22 cellular contexts compared by ENCODE assay signal in the genomic region with DNA sequence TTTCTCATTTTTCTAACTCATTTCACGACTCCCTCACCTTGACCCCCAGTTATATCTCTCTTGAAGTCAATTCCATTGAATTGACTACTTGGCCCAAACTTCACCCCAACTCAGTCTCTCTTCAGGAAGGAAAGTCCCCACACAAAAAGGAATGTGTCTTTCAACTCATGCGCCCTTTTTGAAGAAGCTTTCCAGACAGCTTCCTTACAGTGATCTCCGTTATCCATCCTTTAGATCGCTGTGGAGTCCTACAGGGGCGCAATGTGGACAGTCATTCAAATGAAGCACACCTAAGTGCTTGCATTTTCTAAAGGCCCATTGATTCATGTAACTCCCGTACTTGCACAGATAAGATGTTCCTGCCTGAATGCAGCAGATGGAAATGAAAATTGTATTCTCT.
DNase-seq lines count a peak whose midpoint lies in the region; ATAC-seq, FAIRE-seq and TF ChIP-seq lines count a peak whose summit lies in the region.
"Had no signal": no experiment of that assay in that cellular context is flagged by ENCODE, and none has a peak within 500 bp of the region (broad histone marks: within the 10 kb centered on the region; RNA-seq: fewer than 3 reads in every experiment).

No MANE protein-coding gene starts in this region.

- peaks cover 100% of the 10 kb centered on the region for H3K27me3 ChIP-seq in GM23338 (ENCODE audit: insufficient read depth)
- peaks cover 10 to 20% of the 10 kb centered on the region in 2 experiments for H3K27me3 ChIP-seq in K562 (ENCODE audit: control insufficient read depth in 2 of 2, insufficient read depth in 2 of 2, low read length in 2 of 2)
- H3K27me3 ChIP-seq in PC-9 (ENCODE audit: insufficient read depth, low read depth), result peaks cover 36% of the 10 kb centered on the region
- H3K27me3 ChIP-seq: BLaER1 treated with 17β-estradiol and CSF1 and Interleukin-3, amounts not matched to agents 10 nM and 100 nM had no signal

- no peaks in the 10 kb centered on the region for H3K9me2 ChIP-seq in GM23338 (ENCODE audit: insufficient read depth)
- H3K9me2 ChIP-seq in PC-9 (ENCODE audit: insufficient read depth), result no peaks in the 10 kb centered on the region

- H3K4me3 Mint-ChIP-seq in GM23338, result peak overlapping the region; percentile 8; the same call in 2 of the 3 replicates
- no peak overlapping the region for H3K4me3 Mint-ChIP-seq in MCF 10A (ENCODE audit: unreplicated experiment)
- H3K4me3 Mint-ChIP-seq: B cell; CD4-positive, alpha-beta T cell; CD8-positive, alpha-beta T cell had no signal

- TF ChIP-seq CTCF in GM23338 (conservative IDR thresholded peaks at IDR 0.05; ENCODE audit: low read depth in 2 of 2), result no peak
- TF ChIP-seq CTCF in K562 (IDR thresholded peaks at IDR 0.05 in 2 of 3, conservative IDR thresholded peaks at IDR 0.05 in 1 of 3; ENCODE audit: insufficient read depth in 2 of 3, low read depth in 1 of 3, low read length in 3 of 3), result no peak
- TF ChIP-seq CTCF in PC-9 (conservative IDR thresholded peaks at IDR 0.05), result no peak
- no peak for TF ChIP-seq CTCF in MCF 10A (IDR thresholded peaks at IDR 0.05; ENCODE audit: unreplicated experiment)

- H3K79me2 ChIP-seq in GM23338 (replicated peaks; ENCODE audit: insufficient read depth), result no peaks in the 10 kb centered on the region
- no peaks in the 10 kb centered on the region for H3K79me2 ChIP-seq in K562 (ENCODE audit: control insufficient read depth, insufficient read depth, low read length)
- H3K79me2 ChIP-seq in PC-9 (ENCODE audit: low read depth), result no peaks in the 10 kb centered on the region

- no peaks in the 10 kb centered on the region for H3K9me3 ChIP-seq in K562 (replicated peaks; ENCODE audit: control insufficient read depth, insufficient read depth, low read depth, low read length)
- no peaks in the 10 kb centered on the region for H3K9me3 ChIP-seq in PC-9 (ENCODE audit: insufficient read depth, low read depth)
- H3K9me3 ChIP-seq: A549; BLaER1 treated with 17β-estradiol and CSF1 and Interleukin-3, amounts not matched to agents 10 nM and 100 nM; Caco-2 had no signal

- peaks cover 7% of the 10 kb centered on the region; the same call in 1 of the 3 replicates for H3K9me3 Mint-ChIP-seq in GM23338
- H3K9me3 Mint-ChIP-seq in MCF 10A (ENCODE audit: unreplicated experiment), result no peaks in the 10 kb centered on the region
- H3K9me3 Mint-ChIP-seq: CD4-positive, alpha-beta T cell; CD8-positive, alpha-beta T cell had no signal

- H3K9ac ChIP-seq in K562 (ENCODE audit: insufficient read depth in 1 of 2, low read depth in 2 of 2, low read length in 2 of 2), result no peak overlapping the region
- H3K9ac ChIP-seq: BLaER1 treated with 17β-estradiol and CSF1 and Interleukin-3, amounts not matched to agents 10 nM and 100 nM had no signal

- H3K36me3 ChIP-seq in GM23338 (ENCODE audit: insufficient read depth) (no peaks in the 10 kb centered on the region), K562 (ENCODE audit: control insufficient read depth, insufficient read depth, low read length) (no peaks in the 10 kb centered on the region), PC-9 (ENCODE audit: low read depth) (no peaks in the 10 kb centered on the region)
- H3K36me3 ChIP-seq: BLaER1 treated with 17β-estradiol and CSF1 and Interleukin-3, amounts not matched to agents 10 nM and 100 nM had no signal

- H3K27ac ChIP-seq in GM23338 (ENCODE audit: low read depth), result no peak overlapping the region
- no peak overlapping the region for H3K27ac ChIP-seq in K562 (ENCODE audit: extremely low read depth, low read depth, low read length)
- no peak overlapping the region for H3K27ac ChIP-seq in PC-9
- H3K27ac ChIP-seq: 22Rv1; A549; BLaER1 treated with 17β-estradiol and CSF1 and Interleukin-3, amounts not matched to agents 10 nM and 100 nM; C4-2B had no signal

- WGBS in K562 (ENCODE audit: insufficient coverage, low coverage, missing lambda C conversion rate), result 23% methylated on average over 6 of the region's 6 CpGs

- FAIRE-seq in K562 (lab: Jason Lieb, UNC), result no peak
- FAIRE-seq: A549, D721Med, G401.6, GM12891, GM19239 had no signal

- POLR2A ChIA-PET in K562 (lab: Yijun Ruan, JAX), result interaction anchor here (0.7 to 6.1 kb wide), 10 partner anchors 9 to 61 kb away, joined by 3 to 81 read pairs (median 5); no protein-coding TSS in a partner anchor
- POLR2A ChIA-PET in PC-9 (lab: Charles Lee; ENCODE audit: unreplicated experiment), result no interaction called here
- POLR2A ChIA-PET in MCF 10A (lab: Yijun Ruan, JAX), result interaction anchor here (1.1 kb wide), 1 partner anchor 32 kb away, joined by 3 read pairs; no protein-coding TSS in a partner anchor

- in situ Hi-C loops in K562 (cut with MboI), result no loop called here

- H3K4me1 Mint-ChIP-seq in GM23338, result peaks cover 25% of the 10 kb centered on the region
- no peaks in the 10 kb centered on the region for H3K4me1 Mint-ChIP-seq in MCF 10A (ENCODE audit: insufficient read depth, unreplicated experiment)

- H4K20me1 ChIP-seq in GM23338 (replicated peaks; ENCODE audit: insufficient read depth) (no peaks in the 10 kb centered on the region), K562 (replicated peaks; ENCODE audit: control insufficient read depth, insufficient read depth, low read length) (no peaks in the 10 kb centered on the region), PC-9 (ENCODE audit: insufficient read depth) (no peaks in the 10 kb centered on the region)
- H4K20me1 ChIP-seq: BLaER1 treated with 17β-estradiol and CSF1 and Interleukin-3, amounts not matched to agents 10 nM and 100 nM had no signal

- H3K4me1 ChIP-seq in GM23338 (ENCODE audit: insufficient read depth) (peaks cover 22% of the 10 kb centered on the region; the same call in 1 of the 2 replicates), K562 (replicated peaks in 1 of 2; ENCODE audit: control insufficient read depth in 2 of 2, insufficient read depth in 2 of 2, low read length in 2 of 2) (peaks cover 0 to 11% of the 10 kb centered on the region in 2 experiments; a peak in 2 of 5 replicates), PC-9 (replicated peaks; ENCODE audit: insufficient read depth) (no peaks in the 10 kb centered on the region)
- H3K4me1 ChIP-seq: A549; BLaER1 treated with 17β-estradiol and CSF1 and Interleukin-3, amounts not matched to agents 10 nM and 100 nM; Caco-2 had no signal

- H3K27me3 Mint-ChIP-seq in GM23338 (ENCODE audit: insufficient read depth, low read depth, poor library complexity) (peaks cover 55% of the 10 kb centered on the region), MCF 10A (ENCODE audit: insufficient read depth, unreplicated experiment) (peaks cover 48% of the 10 kb centered on the region)
- H3K27me3 Mint-ChIP-seq: B cell had no signal

- H2AFZ ChIP-seq in GM23338 (no peak overlapping the region), K562 (ENCODE audit: low read depth, low read length) (no peak overlapping the region), PC-9 (no peak overlapping the region)

- no peak for TF ChIP-seq EP300 in K562 (IDR thresholded peaks at IDR 0.05; ENCODE audit: low read length)

- H3F3A ChIP-seq in GM23338 (replicated peaks; ENCODE audit: low read depth) (no peaks in the 10 kb centered on the region), PC-9 (ENCODE audit: insufficient read depth, low read depth) (no peaks in the 10 kb centered on the region)

- no peak for DNase-seq in GM23338 (ENCODE audit: low spot score)
- DNase-seq in NCI-H526 (lab: John Stamatoyannopoulos, UW), result peak; percentile 84
- DNase-seq in K562 (ENCODE audit: extremely low read depth in 1 of 4, low spot score in 3 of 4), result no peak
- no peak for DNase-seq in PC-9
- DNase-seq in MCF 10A (ENCODE audit: unreplicated experiment), result no peak
- DNase-seq: AML-193; Caco-2; Calu3; CD4-positive, alpha-beta T cell; CD8-positive, alpha-beta T cell; DMS79 treated with DMSO at 0.1 percent for 48 hours; GF-D8 had no signal

- ATAC-seq in GM23338, result no peak
- ATAC-seq in K562, result peak; percentile 49
- no peak for ATAC-seq in HG03378 (IDR thresholded peaks at IDR 0.05; ENCODE audit: unreplicated experiment)
- ATAC-seq: A549; CD8-positive, alpha-beta T cell had no signal

- BruUV-seq in K562 (replicated peaks; lab: Mats Ljungman, UMichigan), result no TSS peak
- no TSS peak for BruUV-seq in PC-9 (replicated peaks; lab: Mats Ljungman, UMichigan)
- no TSS peak for BruUV-seq in MCF 10A (replicated peaks; lab: Mats Ljungman, UMichigan)

- CTCF ChIA-PET in K562 (lab: Yijun Ruan, JAX; ENCODE audit: low intra/inter-chr PET ratio), result no interaction called here
- CTCF ChIA-PET in PC-9 (lab: Charles Lee), result no interaction called here
- CTCF ChIA-PET in MCF 10A (lab: Yijun Ruan, JAX), result interaction anchor here (1.2 to 1.3 kb wide), 2 partner anchors 16 to 33 kb away, joined by 4 to 7 read pairs; no protein-coding TSS in a partner anchor

- H3K4me3 ChIP-seq in GM23338, result no peak overlapping the region
- no peak overlapping the region for H3K4me3 ChIP-seq in K562
- H3K4me3 ChIP-seq in PC-9, result no peak overlapping the region
- H3K4me3 ChIP-seq: A549; BLaER1 treated with 17β-estradiol and CSF1 and Interleukin-3, amounts not matched to agents 10 nM and 100 nM had no signal

- H3K27ac Mint-ChIP-seq in GM23338 (peak overlapping the region; percentile 33; the same call in 1 of the 2 replicates), MCF 10A (ENCODE audit: low read depth, unreplicated experiment) (no peak overlapping the region)
- H3K27ac Mint-ChIP-seq: B cell; CD4-positive, alpha-beta T cell; CD8-positive, alpha-beta T cell had no signal

- H3K36me3 Mint-ChIP-seq in GM23338 (ENCODE audit: low read depth) (no peaks in the 10 kb centered on the region), MCF 10A (ENCODE audit: insufficient read depth, unreplicated experiment) (no peaks in the 10 kb centered on the region)
- H3K36me3 Mint-ChIP-seq: CD8-positive, alpha-beta T cell had no signal

- TF ChIP-seq RAD21 in K562 (CRISPR knock-in tag; conservative IDR thresholded peaks at IDR 0.05 in 1 of 2, IDR thresholded peaks at IDR 0.05 in 1 of 2), result no peak

- H3K9me1 ChIP-seq in K562 (ENCODE audit: control insufficient read depth, insufficient read depth, low read length), result no peaks in the 10 kb centered on the region

- intact Hi-C loops in K562 (cut with micrococcal nuclease), result no loop called here
- intact Hi-C loops in PC-9 (cut with micrococcal nuclease; ENCODE audit: unreplicated experiment), result no loop called here
- intact Hi-C loops in MCF 10A (cut with micrococcal nuclease), result no loop called here

- TF ChIP-seq POLR2A in K562 (conservative IDR thresholded peaks at IDR 0.05), result no peak

- H3K4me2 ChIP-seq in GM23338 (peak overlapping the region; percentile 52; the same call in 1 of the 2 replicates), K562 (ENCODE audit: insufficient read depth, low read length) (no peak overlapping the region), PC-9 (no peak overlapping the region)
- H3K4me2 ChIP-seq: A549; BLaER1 treated with 17β-estradiol and CSF1 and Interleukin-3, amounts not matched to agents 10 nM and 100 nM had no signal

TF ChIP-seq in GM23338, 12 proteins besides CTCF, POLR2A, EP300 and RAD21 (continues in another document):
- no peak for TF ChIP-seq CREB1 (CRISPR knock-in tag; IDR thresholded peaks at IDR 0.05; ENCODE audit: low read depth)
- no peak for TF ChIP-seq POLR2AphosphoS5 (IDR thresholded peaks at IDR 0.05; ENCODE audit: low read depth)
- no peak for TF ChIP-seq ZNF114 (CRISPR knock-in tag; IDR thresholded peaks at IDR 0.05)

TF ChIP-seq in K562, 482 proteins besides CTCF, POLR2A, EP300 and RAD21 (continues in another document):
- TF ChIP-seq SMARCC2 (IDR thresholded peaks at IDR 0.05; ENCODE audit: low read depth) (no peak), PHF21A (IDR thresholded peaks at IDR 0.05; ENCODE audit: borderline replicate concordance, low read depth) (no peak), POLR2AphosphoS2 (IDR thresholded peaks at IDR 0.05; ENCODE audit: low read length) (no peak)

Comparison
In these comparisons a context has a peak if more than half of its experiments do, and no peak if none do; other contexts are left out.
1. DNase-seq: peak in NCI-H526 (2 of 2); none in GM23338 (single experiment), K562 (0 of 4), PC-9 (0 of 2) and MCF 10A (single experiment).